ENCODE assay signal across 19 cellular contexts in genomic region chr13:99214691-99215090, GRCh38. TPM values are rescaled to one million over a fixed set of nuclear protein-coding genes. Genes with fewer than 3 reads are reported as not detected.
A peak's percentile ranks its signal among the peaks of the same experiment; 100 is the strongest.
DNase-seq lines count a peak whose midpoint lies in the region; ATAC-seq, FAIRE-seq and TF ChIP-seq lines count a peak whose summit lies in the region.
"Had no signal": no experiment of that assay in that cellular context is flagged by ENCODE, and none has a peak within 500 bp of the region (broad histone marks: within the 10 kb centered on the region; RNA-seq: fewer than 3 reads in every experiment).

No MANE protein-coding gene starts in this region.

- CTCF ChIA-PET in WTC11 (lab: Charles Lee): interaction anchor here (0.8 to 1.9 kb wide), 5 partner anchors 13 to 173 kb away, joined by 3 to 10 read pairs (median 3); no protein-coding TSS in a partner anchor

- H3K4me1 ChIP-seq in esophagus (ENCODE audit: control insufficient read depth in 2 of 2, insufficient read depth in 2 of 2, low read length in 1 of 2) (peaks cover 6 to 14% of the 10 kb centered on the region in 2 donors), small intestine (ENCODE audit: control insufficient read depth in 2 of 2, insufficient read depth in 1 of 2, low read depth in 1 of 2, low read length in 1 of 2) (peaks cover 0 to 5% of the 10 kb centered on the region in 2 donors), spleen (peaks cover 32 to 96% (median 60%) of the 10 kb centered on the region in 6 donors)

- H3K36me3 ChIP-seq in esophagus (ENCODE audit: control insufficient read depth in 2 of 2, insufficient read depth in 2 of 2, low read length in 1 of 2) (peaks cover 0 to 5% of the 10 kb centered on the region in 2 donors), small intestine (ENCODE audit: control insufficient read depth in 2 of 2, insufficient read depth in 2 of 2, low read length in 2 of 2) (peaks cover 0 to 3% of the 10 kb centered on the region in 2 donors), spleen (peaks cover 0 to 17% (median 0%) of the 10 kb centered on the region in 6 donors)
- H3K36me3 ChIP-seq: ovary, thoracic aorta had no signal

- ATAC-seq in WTC11: no peak
- no peak for ATAC-seq in HG03159 (IDR thresholded peaks at IDR 0.05; ENCODE audit: unreplicated experiment)

- H3K27me3 ChIP-seq in esophagus (ENCODE audit: control insufficient read depth in 1 of 2, insufficient read depth in 2 of 2, low read length in 2 of 2): no peaks in the 10 kb centered on the region
- no peaks in the 10 kb centered on the region for H3K27me3 ChIP-seq in small intestine (ENCODE audit: control insufficient read depth in 2 of 2, insufficient read depth in 2 of 2, low read length in 2 of 2)
- no peaks in the 10 kb centered on the region for H3K27me3 ChIP-seq in spleen (replicated peaks in 1 of 7)
- H3K27me3 ChIP-seq: ovary had no signal

- H3K4me1 Mint-ChIP-seq in activated T-cell treated with anti-CD3 and anti-CD28 coated beads, Interleukin-2, amount 50 U/mL, for 24 hours (ENCODE audit: low read depth): peaks cover 87% of the 10 kb centered on the region
- H3K4me1 Mint-ChIP-seq in WTC11: peaks cover 45% of the 10 kb centered on the region

- H3K27ac Mint-ChIP-seq in activated T-cell treated with anti-CD3 and anti-CD28 coated beads, Interleukin-2, amount 50 U/mL, for 24 hours: peak overlapping the region; percentile 95
- peak overlapping the region; percentile 71; the same call in 1 of the 2 replicates for H3K27ac Mint-ChIP-seq in WTC11

- intact Hi-C loops in spleen (cut with DNase I; ENCODE audit: low total_unique reads): no loop called here

- TF ChIP-seq CTCF in WTC11 (IDR thresholded peaks at IDR 0.05) (no peak), spleen (IDR thresholded peaks at IDR 0.05 in 8 of 11, conservative IDR thresholded peaks at IDR 0.05 in 3 of 11) (no peak)

- TF ChIP-seq POLR2A in spleen (IDR thresholded peaks at IDR 0.05): no peak

- FAIRE-seq in small intestine (lab: Jason Lieb, UNC): no peak

- H3K4me3 Mint-ChIP-seq in activated T-cell treated with anti-CD3 and anti-CD28 coated beads, Interleukin-2, amount 50 U/mL, for 24 hours: peak overlapping the region; percentile 82
- H3K4me3 Mint-ChIP-seq in WTC11: no peak overlapping the region

- no peak for DNase-seq in activated T-cell treated with anti-CD3 and anti-CD28 coated beads, Interleukin-2, amount 50 U/mL, for 24 hours
- DNase-seq in activated T-cell treated with anti-CD3 and anti-CD28 coated beads, Interleukin-2, amount 50 U/mL, for 48 hours: no peak
- DNase-seq in WTC11 (ENCODE audit: low spot score): no peak
- DNase-seq in small intestine: no peak
- no peak for DNase-seq in EL
- no peak for DNase-seq in spleen
- DNase-seq: DMS 273 treated with DMSO at 0.1 percent for 48 hours, HCEC 1CT, Kasumi-1, mesendoderm, NCI-H1694 treated with DMSO at 0.1 percent for 48 hours, NCI-H524 treated with DMSO at 0.1 percent for 48 hours, SW 1271 had no signal

- H3K27me3 Mint-ChIP-seq in activated T-cell treated with anti-CD3 and anti-CD28 coated beads, Interleukin-2, amount 50 U/mL, for 24 hours: no peaks in the 10 kb centered on the region
- no peaks in the 10 kb centered on the region for H3K27me3 Mint-ChIP-seq in WTC11 (ENCODE audit: low read depth)

- POLR2A ChIA-PET in WTC11 (lab: Charles Lee): no interaction called here

- H3K9me3 Mint-ChIP-seq in activated T-cell treated with anti-CD3 and anti-CD28 coated beads, Interleukin-2, amount 50 U/mL, for 24 hours: no peaks in the 10 kb centered on the region
- no peaks in the 10 kb centered on the region for H3K9me3 Mint-ChIP-seq in WTC11

- H3K4me3 ChIP-seq in esophagus (ENCODE audit: low read depth in 1 of 2, low read length in 2 of 2) (no peak overlapping the region), small intestine (ENCODE audit: low read depth in 1 of 2, low read length in 2 of 2) (no peak overlapping the region), spleen (no peak overlapping the region)
- H3K4me3 ChIP-seq: coronary artery, ovary, PC-9 had no signal

- WGBS in esophagus, 2 donors: 43 to 47% methylated on average over 1 of the region's 1 CpG
- 41 to 95% (median 68%) methylated on average over 1 of the region's 1 CpG for WGBS in small intestine, 3 donors
- 42 to 60% (median 50%) methylated on average over 1 of the region's 1 CpG for WGBS in spleen, 5 donors

- peaks cover 60% of the 10 kb centered on the region for H3K36me3 Mint-ChIP-seq in activated T-cell treated with anti-CD3 and anti-CD28 coated beads, Interleukin-2, amount 50 U/mL, for 24 hours (ENCODE audit: low read depth)
- H3K36me3 Mint-ChIP-seq in WTC11: no peaks in the 10 kb centered on the region

- peak overlapping the region; percentile 69 to 88 for H3K27ac ChIP-seq in esophagus (ENCODE audit: low read depth in 2 of 2, low read length in 1 of 2)
- peak overlapping the region; percentile 9 to 70 for H3K27ac ChIP-seq in small intestine (ENCODE audit: low read depth in 1 of 2, low read length in 1 of 2)
- peak overlapping the region in 4 of 8 donors; percentile 63 to 84 (median 68) for H3K27ac ChIP-seq in spleen
- H3K27ac ChIP-seq: coronary artery, ovary, PC-9, thoracic aorta had no signal

- H3K9me3 ChIP-seq in esophagus (ENCODE audit: control insufficient read depth in 2 of 2, insufficient read depth in 1 of 2, low read depth in 1 of 2, low read length in 1 of 2): no peaks in the 10 kb centered on the region
- no peaks in the 10 kb centered on the region for H3K9me3 ChIP-seq in small intestine (ENCODE audit: control insufficient read depth, low read depth)
- H3K9me3 ChIP-seq in spleen: no peaks in the 10 kb centered on the region
- H3K9me3 ChIP-seq: ovary, thoracic aorta had no signal

TF ChIP-seq in WTC11, 78 proteins besides CTCF, POLR2A, EP300 and RAD21:
- no peak for TF ChIP-seq ATF1 (CRISPR knock-in tag; IDR thresholded peaks at IDR 0.05)
- no peak for TF ChIP-seq TCF7 (CRISPR knock-in tag; IDR thresholded peaks at IDR 0.05; ENCODE audit: low read depth)
- no peak for TF ChIP-seq NR2C2 (CRISPR knock-in tag; IDR thresholded peaks at IDR 0.05)
- TF ChIP-seq TEAD1 (CRISPR knock-in tag; IDR thresholded peaks at IDR 0.05): no peak
- no peak for TF ChIP-seq KAT7 (CRISPR knock-in tag; IDR thresholded peaks at IDR 0.05; ENCODE audit: borderline replicate concordance)

RNA-seq across cellular contexts. Expression of gene UBAC2, which starts 14.0 kb away (rescaled TPM):
- 64.7 to 72.4 TPM (median 71.3 TPM) in 3 replicates for total RNA-seq in WTC11 (2021)
- polyA plus RNA-seq in esophagus: 10 to 100 TPM; 63.0 to 70.1 TPM
- 10 to 100 TPM; 56.2 to 83.1 (median 68.9) TPM for polyA plus RNA-seq in small intestine
- total RNA-seq in spleen: 10 to 100 TPM; 62.8 to 82.1 (median 72.3) TPM
- 10 to 100 TPM; 49.3 to 57.3 (median 50.4) TPM for polyA plus RNA-seq in spleen

RNA-seq across cellular contexts. Expression of gene GPR18, which starts 43.5 kb away (rescaled TPM):
- 0.09 TPM in 1 of 3 replicates, not detected in the others for total RNA-seq in WTC11 (2021)
- polyA plus RNA-seq in esophagus: under 1 TPM; 0.12 to 0.24 TPM
- polyA plus RNA-seq in small intestine: under 1 TPM in 2 of 3 donors, not detected in 1; 0.54 to 0.66 TPM
- 10 to 100 TPM in 6 of 7 donors, 1 to 10 TPM in 1; 9.6 to 21.8 (median 15.3) TPM for total RNA-seq in spleen
- 10 to 100 TPM; 25.6 to 33.9 (median 29.4) TPM for polyA plus RNA-seq in spleen
- total RNA-seq: PC-9, thoracic aorta had no signal

Comparison
In these comparisons a context has a peak if more than half of its experiments do, and no peak if none do; other contexts are left out.
1. RNA of gene GPR18, which starts 43.5 kb away (polyA plus RNA-seq): 25.6 to 33.9 TPM in spleen; 0.54 to 0.66 TPM in small intestine and 0.12 to 0.24 TPM in esophagus; every median in the first group is over 10 times any median in the second.